Comparison of ENCODE assay signal across 15 cellular contexts in the genomic region with DNA sequence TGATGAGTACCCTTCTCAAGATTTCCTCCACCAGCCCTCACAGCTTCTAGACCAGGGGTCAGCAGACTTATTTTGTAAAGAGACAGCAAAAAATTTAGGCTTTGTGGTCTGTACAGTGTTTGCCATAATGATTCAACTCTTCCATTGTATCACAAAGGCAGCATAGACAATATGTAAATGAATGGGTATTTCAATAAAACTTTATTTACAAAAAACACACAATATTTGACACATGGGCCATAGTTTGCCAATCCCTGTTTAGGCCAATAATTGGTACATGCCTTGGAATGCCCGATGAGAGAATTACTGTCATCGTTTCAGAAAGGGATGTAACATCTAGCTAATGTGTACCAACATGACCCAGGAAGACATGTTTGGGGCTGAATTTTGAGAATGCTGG.
"Had no signal": no experiment of that assay in that cellular context is flagged by ENCODE, and none has a peak within 500 bp of the region (broad histone marks: within the 10 kb centered on the region; RNA-seq: fewer than 3 reads in every experiment).

No MANE protein-coding gene starts in this region.

- H3K36me3 Mint-ChIP-seq: naive B cell had no signal

- H3K4me1 Mint-ChIP-seq: endodermal cell had no signal

- H3K36me3 ChIP-seq: cardiac muscle cell, lower lobe of right lung, thyroid gland had no signal

- H3K79me2 ChIP-seq: parathyroid adenoma had no signal

- H3K4me3 Mint-ChIP-seq: activated T-cell treated with anti-CD3 and anti-CD28 coated beads, Interleukin-2, amount 50 U/mL, for 24 hours; endodermal cell; naive B cell; stimulated activated naive CD8-positive, alpha-beta T cell treated with anti-CD3 and anti-CD28 coated beads, Interleukin-15, Interleukin-2, amounts not matched to agents 100 ng/mL and 50 ng/mL, for 24 hours had no signal

- H3K27me3 ChIP-seq: cardiac muscle cell, dorsolateral prefrontal cortex, thyroid gland had no signal

- H3K4me1 ChIP-seq: lower lobe of right lung, parathyroid adenoma had no signal

- H3K9me3 ChIP-seq: lower lobe of right lung, thyroid gland had no signal

- H3K4me3 ChIP-seq: cardiac muscle cell, dorsolateral prefrontal cortex, lower lobe of right lung, thyroid gland had no signal

- H2AFZ ChIP-seq: parathyroid adenoma had no signal

- ATAC-seq: lower lobe of right lung had no signal

- H3K9me3 Mint-ChIP-seq: activated T-cell treated with anti-CD3 and anti-CD28 coated beads, Interleukin-2, amount 50 U/mL, for 24 hours; endodermal cell; stimulated activated naive CD8-positive, alpha-beta T cell treated with anti-CD3 and anti-CD28 coated beads, Interleukin-15, Interleukin-2, amounts not matched to agents 100 ng/mL and 50 ng/mL, for 24 hours had no signal

- H3K9ac ChIP-seq: parathyroid adenoma had no signal

- H3K27ac ChIP-seq: cardiac muscle cell, lower lobe of right lung, parathyroid adenoma, thyroid gland had no signal

- H3K27ac Mint-ChIP-seq: activated T-cell treated with anti-CD3 and anti-CD28 coated beads, Interleukin-2, amount 50 U/mL, for 24 hours; endodermal cell; naive B cell; stimulated activated naive CD8-positive, alpha-beta T cell treated with anti-CD3 and anti-CD28 coated beads, Interleukin-15, Interleukin-2, amounts not matched to agents 100 ng/mL and 50 ng/mL, for 24 hours had no signal

- DNase-seq: activated CD4-positive, alpha-beta T cell treated with anti-CD3 and anti-CD28 coated beads, Interleukin-2, amount 50 U/mL, for 48 hours; activated CD4-positive, CD25-positive, alpha-beta regulatory T cell treated with anti-CD3 and anti-CD28 coated beads, Interleukin-2, amount 50 U/mL, for 72 hours; activated effector memory CD4-positive, alpha-beta T cell treated with Interleukin-2 at 50 U/mL for 16 hours; activated naive CD4-positive, alpha-beta T cell treated with anti-CD3 and anti-CD28 coated beads, Interleukin-2, amount 50 U/mL, for 16 hours; activated T-cell treated with anti-CD3 and anti-CD28 coated beads, Interleukin-2, amount 50 U/mL, for 24 hours; endodermal cell; lower lobe of right lung; midbrain; naive B cell; T1000; thyroid gland had no signal
